6 cellular contexts compared by ENCODE assay signal in genomic region chr9:84998639-84999038, GRCh38.
"Had no signal": no experiment of that assay in that cellular context is flagged by ENCODE, and none has a peak within 500 bp of the region (broad histone marks: within the 10 kb centered on the region; RNA-seq: fewer than 3 reads in every experiment).

No MANE protein-coding gene starts in this region.

- DNase-seq: GM23248, GOT3, H7, KBM-7 had no signal

- H3K27ac ChIP-seq: GM23248 had no signal

- H3K36me3 ChIP-seq: HAP-1 had no signal

- FAIRE-seq: HTR-8/SVneo had no signal

- H3K4me3 ChIP-seq: GM23248, HAP-1 had no signal

- H3K9me3 ChIP-seq: HAP-1 had no signal

- H3K4me1 ChIP-seq: HAP-1 had no signal
